In the genomic region with DNA sequence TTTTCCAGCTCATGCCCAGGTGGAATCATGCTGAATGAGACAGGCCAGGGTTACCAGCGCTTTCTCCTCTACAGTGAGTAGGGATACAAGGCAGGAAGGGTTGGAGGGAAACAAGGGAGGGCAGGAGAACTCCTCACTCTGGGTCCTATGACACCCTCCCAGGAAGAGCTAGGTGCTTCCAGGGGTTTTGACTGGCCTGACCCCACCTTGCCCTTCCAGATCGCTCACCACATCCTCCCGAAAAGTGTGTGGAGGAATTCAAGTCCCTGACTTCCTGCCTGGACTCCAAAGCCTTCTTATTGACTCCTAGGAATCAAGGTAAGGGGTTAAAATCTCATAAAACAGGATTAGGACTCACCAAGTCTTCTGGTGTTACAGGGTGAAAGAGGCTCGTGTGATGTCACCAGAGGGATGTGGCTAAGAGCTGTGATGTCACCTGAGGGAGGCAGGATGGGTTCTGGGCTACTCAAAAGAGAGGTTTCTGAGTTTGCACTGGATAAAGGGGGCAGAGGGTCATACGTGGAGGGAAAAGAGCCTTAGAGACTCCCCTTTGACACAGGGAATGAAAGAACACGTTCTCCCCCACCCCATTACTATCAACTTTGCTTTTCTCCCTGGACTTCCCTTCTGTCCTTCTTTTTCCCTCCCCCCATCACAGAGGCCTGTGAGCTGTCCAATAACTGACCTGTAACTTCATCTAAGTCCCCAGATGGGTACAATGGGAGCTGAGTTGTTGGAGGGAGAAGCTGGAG, we compare ENCODE assay signal across 10 cellular contexts. TPM values are rescaled to one million over a fixed set of nuclear protein-coding genes. Genes with fewer than 3 reads are reported as not detected.
DNase-seq lines count a peak whose midpoint lies in the region; ATAC-seq and TF ChIP-seq lines count a peak whose summit lies in the region.
"Had no signal": no experiment of that assay in that cellular context is flagged by ENCODE, and none has a peak within 500 bp of the region (broad histone marks: within the 10 kb centered on the region; RNA-seq: fewer than 3 reads in every experiment).

No MANE protein-coding gene starts in this region.

- POLR2A ChIA-PET in activated CD8-positive, alpha-beta T cell treated with anti-CD3 and anti-CD28 coated beads for 36 hours (lab: Charles Lee) = interaction anchor here (0.7 to 9.0 kb wide), 8 partner anchors 7 to 173 kb away, joined by 3 to 160 read pairs (median 3); a partner anchor contains a TSS

- H3K27me3 ChIP-seq in GM23248 (replicated peaks; ENCODE audit: insufficient read depth) (no peaks in the 10 kb centered on the region), lower lobe of right lung (ENCODE audit: low read depth) (no peaks in the 10 kb centered on the region)

- ATAC-seq in activated CD8-positive, alpha-beta T cell treated with anti-CD3 and anti-CD28 coated beads for 36 hours = no peak
- ATAC-seq in lower lobe of right lung = no peak
- no peak for ATAC-seq in GM19351 (IDR thresholded peaks at IDR 0.05; ENCODE audit: unreplicated experiment)
- ATAC-seq in HG02759 (IDR thresholded peaks at IDR 0.05; ENCODE audit: unreplicated experiment) = no peak
- no peak for ATAC-seq in GM18511 (IDR thresholded peaks at IDR 0.05; ENCODE audit: unreplicated experiment)

- H3K9me3 ChIP-seq in GM23248 (ENCODE audit: low read depth) (no peaks in the 10 kb centered on the region), lower lobe of right lung (no peaks in the 10 kb centered on the region)

- CTCF ChIA-PET in activated CD8-positive, alpha-beta T cell treated with anti-CD3 and anti-CD28 coated beads for 36 hours (lab: Charles Lee) = interaction anchor here (1.0 to 1.3 kb wide), 2 partner anchors 107 to 112 kb away, joined by 3 read pairs; no protein-coding TSS in a partner anchor

- no peaks in the 10 kb centered on the region for H3K36me3 ChIP-seq in GM23248 (ENCODE audit: low read depth)
- peaks cover 36% of the 10 kb centered on the region for H3K36me3 ChIP-seq in lower lobe of right lung

- H3K4me3 Mint-ChIP-seq in activated CD8-positive, alpha-beta T cell treated with anti-CD3 and anti-CD28 coated beads for 36 hours = peak overlapping the region; percentile 98

- H3K4me1 Mint-ChIP-seq in activated CD8-positive, alpha-beta T cell treated with anti-CD3 and anti-CD28 coated beads for 36 hours (ENCODE audit: low read depth) = peaks cover 68% of the 10 kb centered on the region

- TF ChIP-seq CTCF in 22Rv1 (IDR thresholded peaks at IDR 0.05) (no peak), lower lobe of right lung (IDR thresholded peaks at IDR 0.05) (no peak)
- TF ChIP-seq CTCF in activated CD8-positive, alpha-beta T cell treated with anti-CD3 and anti-CD28 coated beads for 36 hours (IDR thresholded peaks at IDR 0.05) = no peak

- H4K20me1 ChIP-seq in GM23248 (ENCODE audit: insufficient read depth) = no peaks in the 10 kb centered on the region

- intact Hi-C loops in activated CD8-positive, alpha-beta T cell treated with anti-CD3 and anti-CD28 coated beads for 36 hours (cut with micrococcal nuclease) = no loop called here
- intact Hi-C loops in lower lobe of right lung (cut with DNase I) = no loop called here

- H3K9ac ChIP-seq in GM23248 = no peak overlapping the region

- H3K79me2 ChIP-seq in GM23248 (ENCODE audit: insufficient read depth) = peaks cover 92% of the 10 kb centered on the region

- WGBS in GM23248 (ENCODE audit: low coverage in 1 of 2, low lambda C conversion rate in 2 of 2, missing lambda C conversion rate in 2 of 2), 2 experiments = 54 to 63% methylated on average over 6 of the region's 6 CpGs

- DNase-seq in GM23248 (peak; percentile 44), lower lobe of right lung (no peak), germinal center (ENCODE audit: low spot score) (no peak)
- peak; percentile 74 for DNase-seq in activated CD8-positive, alpha-beta T cell treated with anti-CD3 and anti-CD28 coated beads for 36 hours
- DNase-seq: NCI-H1694 treated with DMSO at 0.1 percent for 48 hours had no signal

- H3K9me2 ChIP-seq in GM23248 (ENCODE audit: insufficient read depth) = no peaks in the 10 kb centered on the region

- no peaks in the 10 kb centered on the region for H3K9me3 Mint-ChIP-seq in activated CD8-positive, alpha-beta T cell treated with anti-CD3 and anti-CD28 coated beads for 36 hours

- H3K4me2 ChIP-seq in GM23248 (ENCODE audit: unreplicated experiment) = no peak overlapping the region

- H3K27me3 Mint-ChIP-seq in activated CD8-positive, alpha-beta T cell treated with anti-CD3 and anti-CD28 coated beads for 36 hours = no peaks in the 10 kb centered on the region

- peak overlapping the region; percentile 85 for H3K27ac Mint-ChIP-seq in activated CD8-positive, alpha-beta T cell treated with anti-CD3 and anti-CD28 coated beads for 36 hours

- H3K27ac ChIP-seq in 22Rv1 = peak overlapping the region; percentile 83; the same call in 1 of the 2 replicates
- no peak overlapping the region for H3K27ac ChIP-seq in GM23248
- peak overlapping the region; percentile 6 for H3K27ac ChIP-seq in lower lobe of right lung

- no peak overlapping the region for H2AFZ ChIP-seq in GM23248

- H3K36me3 Mint-ChIP-seq in activated CD8-positive, alpha-beta T cell treated with anti-CD3 and anti-CD28 coated beads for 36 hours (ENCODE audit: low read depth) = peaks cover 60% of the 10 kb centered on the region

- H3F3A ChIP-seq in GM23248 (ENCODE audit: insufficient read depth) = peaks cover 20% of the 10 kb centered on the region

- H3K4me1 ChIP-seq in GM23248 (ENCODE audit: insufficient read depth) (peaks cover 21% of the 10 kb centered on the region), lower lobe of right lung (peaks cover 51% of the 10 kb centered on the region)

- H3K4me3 ChIP-seq in GM23248 = 0 out of 2 replicates have a peak overlapping the region, but pooled peaks have one; percentile 12
- no peak overlapping the region for H3K4me3 ChIP-seq in lower lobe of right lung
- H3K4me3 ChIP-seq: skin epidermis had no signal

- in situ Hi-C loops in GM23248 (cut with MboI) = no loop called here

RNA-seq across cellular contexts. Expression of a gene that starts 1.9 kb away (rescaled TPM):
- total RNA-seq in GM23248 (2014; rRNA removed; shearing (Covaris generic)) = 0.76 and 3.3 TPM in 2 replicates
- 5.6 and 5.9 TPM in 2 replicates for polyA plus RNA-seq in GM23248 (2016; fragmentation: Nextera tagmentation; extraction: Ambion mirVana)
- 1 to 10 TPM; 4.4 to 4.9 TPM for total RNA-seq in activated CD8-positive, alpha-beta T cell treated with anti-CD3 and anti-CD28 coated beads for 36 hours
- 1.6 TPM for total RNA-seq in lower lobe of right lung

RNA-seq across cellular contexts. Expression of a gene that starts 3.0 kb away (rescaled TPM):
- 20.3 and 28.5 TPM in 2 replicates for total RNA-seq in GM23248 (2014; rRNA removed; shearing (Covaris generic))
- polyA plus RNA-seq in GM23248 (2016; fragmentation: Nextera tagmentation; extraction: Ambion mirVana) = 19.4 and 19.5 TPM in 2 replicates
- 10 to 100 TPM; 11.4 to 11.7 TPM for total RNA-seq in activated CD8-positive, alpha-beta T cell treated with anti-CD3 and anti-CD28 coated beads for 36 hours
- 24.7 TPM for total RNA-seq in lower lobe of right lung

RNA-seq across cellular contexts. Expression of a gene that starts 5.1 kb away (rescaled TPM):
- 161 and 198 TPM in 2 replicates for total RNA-seq in GM23248 (2014; rRNA removed; shearing (Covaris generic))
- polyA plus RNA-seq in GM23248 (2016; fragmentation: Nextera tagmentation; extraction: Ambion mirVana) = 88.2 and 90.8 TPM in 2 replicates
- 100 to 1,000 TPM; 303 to 318 TPM for total RNA-seq in activated CD8-positive, alpha-beta T cell treated with anti-CD3 and anti-CD28 coated beads for 36 hours
- 253 TPM for total RNA-seq in lower lobe of right lung

RNA-seq across cellular contexts. Expression of a gene that starts 7.2 kb away (rescaled TPM):
- total RNA-seq in GM23248 (2014; rRNA removed; shearing (Covaris generic)) = 10.6 and 11.3 TPM in 2 replicates
- polyA plus RNA-seq in GM23248 (2016; fragmentation: Nextera tagmentation; extraction: Ambion mirVana) = 19.3 and 20.0 TPM in 2 replicates
- total RNA-seq in activated CD8-positive, alpha-beta T cell treated with anti-CD3 and anti-CD28 coated beads for 36 hours = 10 to 100 TPM; 29.4 to 30.9 TPM
- 15.4 TPM for total RNA-seq in lower lobe of right lung

RNA-seq across cellular contexts. Expression of a gene that starts 8.3 kb away (rescaled TPM):
- 186 and 256 TPM in 2 replicates for total RNA-seq in GM23248 (2014; rRNA removed; shearing (Covaris generic))
- polyA plus RNA-seq in GM23248 (2016; fragmentation: Nextera tagmentation; extraction: Ambion mirVana) = 224 and 229 TPM in 2 replicates
- 100 to 1,000 TPM; 241 to 247 TPM for total RNA-seq in activated CD8-positive, alpha-beta T cell treated with anti-CD3 and anti-CD28 coated beads for 36 hours
- 117 TPM for total RNA-seq in lower lobe of right lung

Comparison
In these comparisons a context has a peak if more than half of its experiments do, and no peak if none do; other contexts are left out.
1. DNase-seq: peak in GM23248 (single experiment) and activated CD8-positive, alpha-beta T cell treated with anti-CD3 and anti-CD28 coated beads for 36 hours (single experiment); none in lower lobe of right lung (single experiment) and germinal center (single experiment).